ENCODE assay signal across 24 cellular contexts in the genomic region with DNA sequence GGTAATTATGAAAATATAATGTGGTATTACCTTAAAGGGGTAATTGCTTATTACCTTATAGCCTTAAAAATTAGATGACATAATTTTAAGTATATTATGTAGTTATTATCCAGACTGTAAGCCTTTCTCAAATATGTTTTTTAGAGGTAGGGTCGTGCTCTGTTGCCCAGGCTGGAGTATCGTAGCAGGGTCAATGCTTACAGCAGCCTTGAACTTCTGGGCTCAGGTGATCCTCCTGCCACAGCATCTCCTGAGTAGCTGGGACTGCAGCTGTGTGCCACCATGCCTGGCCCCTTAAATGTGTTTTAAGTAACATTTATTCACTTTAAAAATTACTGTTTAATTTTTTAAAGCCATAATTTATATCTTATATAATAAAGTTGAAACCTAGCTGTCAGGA.
"Had no signal": no experiment of that assay in that cellular context is flagged by ENCODE, and none has a peak within 500 bp of the region (broad histone marks: within the 10 kb centered on the region; RNA-seq: fewer than 3 reads in every experiment).

No MANE protein-coding gene starts in this region.

- H3K27me3 Mint-ChIP-seq: naive B cell had no signal

- FAIRE-seq: colon, endothelial cell of umbilical vein, frontal cortex, keratinocyte had no signal

- H3K27ac Mint-ChIP-seq: immature natural killer cell, mesothelial cell of epicardium, naive B cell had no signal

- H3K4me3 Mint-ChIP-seq: immature natural killer cell, mesothelial cell of epicardium, naive B cell had no signal

- DNase-seq: dermis blood vessel endothelial cell; dorsolateral prefrontal cortex; effector CD4-positive, alpha-beta T cell; effector memory CD4-positive, alpha-beta T cell; foreskin keratinocyte; heart left ventricle; hypothalamus; immature natural killer cell; left cardiac atrium; left lung; left ventricle myocardium superior; lower lobe of right lung; mesenchymal stem cell; mucosa of descending colon; naive B cell had no signal

- H3K9me3 ChIP-seq: esophagus muscularis mucosa, gastroesophageal sphincter, heart left ventricle, left lung, lower lobe of right lung, mucosa of descending colon had no signal

- H3K9me3 Mint-ChIP-seq: immature natural killer cell, naive B cell had no signal

- H3K4me3 ChIP-seq: coronary artery, dorsolateral prefrontal cortex, esophagus muscularis mucosa, gastroesophageal sphincter, heart left ventricle, hepatocyte, left lung, lower lobe of right lung, mucosa of descending colon had no signal

- H3K27ac ChIP-seq: coronary artery, dorsolateral prefrontal cortex, esophagus muscularis mucosa, foreskin keratinocyte, gastroesophageal sphincter, heart left ventricle, hepatocyte, left lung, lower lobe of right lung had no signal
